In genomic region chr1:184617433-184618029, GRCh38 we compare ENCODE assay signal across 15 cellular contexts.
A peak's percentile ranks its signal among the peaks of the same experiment; 100 is the strongest.
DNase-seq lines count a peak whose midpoint lies in the region; ATAC-seq and TF ChIP-seq lines count a peak whose summit lies in the region.
"Had no signal": no experiment of that assay in that cellular context is flagged by ENCODE, and none has a peak within 500 bp of the region (broad histone marks: within the 10 kb centered on the region; RNA-seq: fewer than 3 reads in every experiment).

No MANE protein-coding gene starts in this region.

- no peaks in the 10 kb centered on the region for H3K9me3 Mint-ChIP-seq in T-helper 2 cell treated with Interferon-gamma antibody and Interleukin-4, amounts not matched to agents 5 μg/mL and 100 μg/mL, for 36 hours
- H3K9me3 Mint-ChIP-seq: CD8-positive, alpha-beta T cell had no signal

- H3K27me3 Mint-ChIP-seq in T-helper 2 cell treated with Interferon-gamma antibody and Interleukin-4, amounts not matched to agents 5 μg/mL and 100 μg/mL, for 36 hours (ENCODE audit: low read depth), result no peaks in the 10 kb centered on the region
- H3K27me3 Mint-ChIP-seq: B cell had no signal

- H3K4me3 ChIP-seq in adrenal gland (no peak overlapping the region), psoas muscle (no peak overlapping the region), H7 (ENCODE audit: insufficient read depth, low read depth, low read length) (no peak overlapping the region)
- H3K4me3 ChIP-seq: BLaER1 treated with 17β-estradiol and CSF1 and Interleukin-3, amounts not matched to agents 10 nM and 100 nM; GM12878; HAP-1 had no signal

- DNase-seq in G401 (ENCODE audit: low spot score) (peak; percentile 83), adrenal gland (peak in 5 of 7 donors; percentile 42 to 68 (median 59)), cerebellum (ENCODE audit: low spot score) (peak; percentile 64), psoas muscle (no peak), NCI-H2227 (lab: John Stamatoyannopoulos, UW; ENCODE audit: unreplicated experiment) (no peak), H7 (no peak)
- DNase-seq in T-helper 2 cell treated with Interferon-gamma antibody and Interleukin-4, amounts not matched to agents 5 μg/mL and 100 μg/mL, for 36 hours (ENCODE audit: low spot score), result no peak
- DNase-seq: Calu3; CD8-positive, alpha-beta T cell; DMS79 treated with DMSO at 0.1 percent for 48 hours; GOT3 had no signal

- no peaks in the 10 kb centered on the region for H3K9me3 ChIP-seq in adrenal gland (replicated peaks in 1 of 3)
- no peaks in the 10 kb centered on the region for H3K9me3 ChIP-seq in psoas muscle
- H3K9me3 ChIP-seq: BLaER1 treated with 17β-estradiol and CSF1 and Interleukin-3, amounts not matched to agents 10 nM and 100 nM; HAP-1 had no signal

- no peak for TF ChIP-seq POLR2A in adrenal gland (IDR thresholded peaks at IDR 0.05)

- no peaks in the 10 kb centered on the region for H3K4me1 Mint-ChIP-seq in T-helper 2 cell treated with Interferon-gamma antibody and Interleukin-4, amounts not matched to agents 5 μg/mL and 100 μg/mL, for 36 hours (ENCODE audit: low read depth)
- H3K4me1 Mint-ChIP-seq: B cell had no signal

- H3K4me1 ChIP-seq in adrenal gland (replicated peaks in 1 of 2), result peaks cover 9 to 29% of the 10 kb centered on the region in 2 donors
- H3K4me1 ChIP-seq in psoas muscle, result peaks cover 27% of the 10 kb centered on the region
- H3K4me1 ChIP-seq: HAP-1 had no signal

- in situ Hi-C loops in G401 (cut with HindIII; ENCODE audit: low sequenced_read_pairs), result no loop called here

- no peak overlapping the region for H3K27ac Mint-ChIP-seq in T-helper 2 cell treated with Interferon-gamma antibody and Interleukin-4, amounts not matched to agents 5 μg/mL and 100 μg/mL, for 36 hours
- H3K27ac Mint-ChIP-seq: B cell; CD8-positive, alpha-beta T cell had no signal

- intact Hi-C loops in adrenal gland (cut with DNase I), result no loop called here
- intact Hi-C loops in psoas muscle (cut with DNase I), result no loop called here

- H3K27me3 ChIP-seq in adrenal gland, result no peaks in the 10 kb centered on the region
- H3K27me3 ChIP-seq in psoas muscle (ENCODE audit: insufficient read depth in 3 of 3, low read length in 2 of 3), result no peaks in the 10 kb centered on the region
- no peaks in the 10 kb centered on the region for H3K27me3 ChIP-seq in H7 (ENCODE audit: control insufficient read depth, insufficient read depth, low read length)
- H3K27me3 ChIP-seq: BLaER1 treated with 17β-estradiol and CSF1 and Interleukin-3, amounts not matched to agents 10 nM and 100 nM had no signal

- TF ChIP-seq CTCF in adrenal gland (IDR thresholded peaks at IDR 0.05), result no peak
- TF ChIP-seq CTCF in psoas muscle (IDR thresholded peaks at IDR 0.05), result no peak

- H3K36me3 ChIP-seq in adrenal gland (replicated peaks in 1 of 2), result no peaks in the 10 kb centered on the region
- H3K36me3 ChIP-seq in psoas muscle (ENCODE audit: insufficient read depth in 1 of 2, low read depth in 1 of 2), result peaks cover 5 to 18% of the 10 kb centered on the region in 2 donors
- no peaks in the 10 kb centered on the region for H3K36me3 ChIP-seq in H7 (replicated peaks; ENCODE audit: control insufficient read depth, insufficient read depth, low read length)
- H3K36me3 ChIP-seq: HAP-1 had no signal

- peak overlapping the region in 1 of 5 donors; percentile 14 for H3K27ac ChIP-seq in adrenal gland
- H3K27ac ChIP-seq in psoas muscle, result no peak overlapping the region
- H3K27ac ChIP-seq: BLaER1 treated with 17β-estradiol and CSF1 and Interleukin-3, amounts not matched to agents 10 nM and 100 nM had no signal

- H3K36me3 Mint-ChIP-seq in T-helper 2 cell treated with Interferon-gamma antibody and Interleukin-4, amounts not matched to agents 5 μg/mL and 100 μg/mL, for 36 hours (ENCODE audit: low read depth), result no peaks in the 10 kb centered on the region
- H3K36me3 Mint-ChIP-seq: CD8-positive, alpha-beta T cell had no signal

- no peak overlapping the region for H3K4me3 Mint-ChIP-seq in T-helper 2 cell treated with Interferon-gamma antibody and Interleukin-4, amounts not matched to agents 5 μg/mL and 100 μg/mL, for 36 hours
- H3K4me3 Mint-ChIP-seq: B cell; CD8-positive, alpha-beta T cell had no signal

- peak in 3 of 4 donors; percentile 42 to 76 (median 52) for ATAC-seq in psoas muscle
- ATAC-seq: CD8-positive, alpha-beta T cell; GM12878 had no signal

- 96 to 98% (median 97%) methylated on average over 3 of the region's 3 CpGs for WGBS in adrenal gland, 4 donors
- 96 to 100% (median 98%) methylated on average over 3 of the region's 3 CpGs for WGBS in psoas muscle, 3 donors

Comparison
In these comparisons a context has a peak if more than half of its experiments do, and no peak if none do; other contexts are left out.
1. DNase-seq: peak in G401 (single experiment), adrenal gland (5 of 7) and cerebellum (single experiment); none in psoas muscle (0 of 2), NCI-H2227 (single experiment), T-helper 2 cell treated with Interferon-gamma antibody and Interleukin-4, amounts not matched to agents 5 μg/mL and 100 μg/mL, for 36 hours (single experiment) and H7 (single experiment).